Comparison of ENCODE assay signal across 8 cellular contexts in genomic region chr1:10755977-10756521, GRCh38. TPM values are rescaled to one million over a fixed set of nuclear protein-coding genes. Genes with fewer than 3 reads are reported as not detected.
DNase-seq lines count a peak whose midpoint lies in the region; ATAC-seq, FAIRE-seq and TF ChIP-seq lines count a peak whose summit lies in the region.

No MANE protein-coding gene starts in this region.

- no peak overlapping the region for H3K4me3 ChIP-seq in small intestine (ENCODE audit: low read depth in 1 of 2, low read length in 2 of 2)

- no peak overlapping the region for H3K27ac ChIP-seq in foreskin keratinocyte
- peak overlapping the region; percentile 79 to 84 for H3K27ac ChIP-seq in small intestine (ENCODE audit: low read depth in 1 of 2, low read length in 1 of 2)

- H3K27me3 ChIP-seq in foreskin keratinocyte: no peaks in the 10 kb centered on the region
- peaks cover 0 to 2% of the 10 kb centered on the region in 2 donors for H3K27me3 ChIP-seq in small intestine (ENCODE audit: control insufficient read depth in 2 of 2, insufficient read depth in 2 of 2, low read length in 2 of 2)

- 12 to 28% (median 26%) methylated on average over 22 to 23 of the region's 23 CpGs for WGBS in small intestine, 3 donors

- H3K36me3 ChIP-seq in small intestine (ENCODE audit: control insufficient read depth in 2 of 2, insufficient read depth in 2 of 2, low read length in 2 of 2): peaks cover 0 to 2% of the 10 kb centered on the region in 2 donors

- peak; percentile 37 for DNase-seq in EL
- peak; percentile 81 for DNase-seq in NCI-H69 (lab: John Stamatoyannopoulos, UW)
- peak; percentile 10 for DNase-seq in activated CD8-positive, alpha-beta memory T cell treated with anti-CD3 and anti-CD28 coated beads, Interleukin-2, amount 50 U/mL, for 1 hour (ENCODE audit: extremely low read depth)
- DNase-seq in foreskin keratinocyte: no peak
- peak; percentile 93 for DNase-seq in small intestine
- DNase-seq in amygdala (lab: John Stamatoyannopoulos, UW): no peak
- no peak for DNase-seq in HTR-8/SVneo (ENCODE audit: insufficient read length, low spot score)

- FAIRE-seq in small intestine (lab: Jason Lieb, UNC) (no peak), HTR-8/SVneo (lab: Jason Lieb, UNC) (no peak)

- peak; percentile 2 for TF ChIP-seq CTCF in foreskin keratinocyte (conservative IDR thresholded peaks at IDR 0.05)

- H3K4me1 ChIP-seq in foreskin keratinocyte (no peaks in the 10 kb centered on the region), small intestine (ENCODE audit: control insufficient read depth in 2 of 2, insufficient read depth in 1 of 2, low read depth in 1 of 2, low read length in 1 of 2) (peaks cover 4 to 18% of the 10 kb centered on the region in 2 donors)

- no peaks in the 10 kb centered on the region for H3K9me3 ChIP-seq in small intestine (ENCODE audit: control insufficient read depth, low read depth)

- ATAC-seq in foreskin keratinocyte (peak; percentile 79), HG02588 (IDR thresholded peaks at IDR 0.05; ENCODE audit: unreplicated experiment) (no peak)

RNA-seq across cellular contexts. Expression of gene CASZ1, which starts 40.4 kb away (rescaled TPM):
- 4.7 and 6.8 TPM in 2 replicates for total RNA-seq in foreskin keratinocyte
- 2.7 and 3.5 TPM in 2 replicates for polyA plus RNA-seq in foreskin keratinocyte
- polyA plus RNA-seq in small intestine: 10 to 100 TPM; 13.5 to 23.0 (median 15.4) TPM

Comparison
In these comparisons a context has a peak if more than half of its experiments do, and no peak if none do; other contexts are left out.
1. DNase-seq: peak in EL (single experiment), NCI-H69 (single experiment), activated CD8-positive, alpha-beta memory T cell treated with anti-CD3 and anti-CD28 coated beads, Interleukin-2, amount 50 U/mL, for 1 hour (single experiment) and small intestine (single experiment); none in foreskin keratinocyte (0 of 2), amygdala (0 of 56) and HTR-8/SVneo (single experiment).